Comparison of ENCODE assay signal across 7 cellular contexts in the genomic region with DNA sequence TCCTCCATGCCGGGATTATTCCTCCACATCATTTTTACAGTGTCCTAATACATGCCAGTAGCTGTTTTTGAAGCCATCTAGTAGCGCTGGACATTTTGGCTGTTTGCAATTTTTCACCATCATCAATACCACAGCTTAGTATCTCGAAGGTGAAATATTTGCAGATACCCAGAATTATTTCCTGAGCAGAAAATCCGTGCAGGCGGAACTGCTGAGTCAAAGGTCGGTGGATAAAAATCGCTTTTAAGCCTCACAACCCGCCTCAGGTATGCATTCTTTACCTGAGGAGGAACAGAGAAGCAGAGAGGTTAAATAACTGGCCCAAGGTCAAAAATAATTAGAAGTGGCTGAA. TPM values are rescaled to one million over a fixed set of nuclear protein-coding genes. Genes with fewer than 3 reads are reported as not detected.
DNase-seq lines count a peak whose midpoint lies in the region; ATAC-seq and TF ChIP-seq lines count a peak whose summit lies in the region.

No MANE protein-coding gene starts in this region.

- no peaks in the 10 kb centered on the region for H3K27me3 ChIP-seq in OCI-LY1 (ENCODE audit: insufficient read depth, low read length)
- H3K27me3 ChIP-seq in ectodermal cell (ENCODE audit: control insufficient read depth, insufficient read depth, low read length, poor library complexity, severe bottlenecking) = no peaks in the 10 kb centered on the region
- H3K27me3 ChIP-seq in neural progenitor cell = no peaks in the 10 kb centered on the region

- peaks cover 24% of the 10 kb centered on the region for H3K4me1 ChIP-seq in OCI-LY1 (ENCODE audit: insufficient read depth, low read length, severe bottlenecking)
- peaks cover 14% of the 10 kb centered on the region for H3K4me1 ChIP-seq in ectodermal cell (ENCODE audit: control insufficient read depth, insufficient read depth, low read length)
- peaks cover 13% of the 10 kb centered on the region for H3K4me1 ChIP-seq in neural progenitor cell

- H3K27ac ChIP-seq in OCI-LY1 (ENCODE audit: low read depth, low read length, poor library complexity, severe bottlenecking) (peak overlapping the region; percentile 69), ectodermal cell (ENCODE audit: insufficient read depth, low read depth, low read length, poor library complexity, severe bottlenecking) (peak overlapping the region; percentile 92), neural progenitor cell (no peak overlapping the region)

- peak overlapping the region; percentile 82 for H3K9ac ChIP-seq in OCI-LY1 (ENCODE audit: low read length)
- peak overlapping the region; percentile 22 for H3K9ac ChIP-seq in neural progenitor cell

- H3K9me3 ChIP-seq in OCI-LY1 (ENCODE audit: low read length) (no peaks in the 10 kb centered on the region), ectodermal cell (ENCODE audit: control insufficient read depth, low read length) (no peaks in the 10 kb centered on the region), neural progenitor cell (ENCODE audit: low read depth) (no peaks in the 10 kb centered on the region)

- peak overlapping the region; percentile 99 for H3K4me2 ChIP-seq in OCI-LY1 (ENCODE audit: low read length)
- H3K4me2 ChIP-seq in neural progenitor cell = peak overlapping the region; percentile 90

- H3K36me3 ChIP-seq in OCI-LY1 (ENCODE audit: insufficient read depth, low read length) = peaks cover 24% of the 10 kb centered on the region
- peaks cover 4% of the 10 kb centered on the region for H3K36me3 ChIP-seq in ectodermal cell (ENCODE audit: control insufficient read depth, insufficient read depth, low read length)
- H3K36me3 ChIP-seq in neural progenitor cell = no peaks in the 10 kb centered on the region

- H3K9me3 Mint-ChIP-seq in neural progenitor cell = no peaks in the 10 kb centered on the region

- H3K27me3 Mint-ChIP-seq in neural progenitor cell (ENCODE audit: insufficient read depth, low read depth) = no peaks in the 10 kb centered on the region

- peak overlapping the region; percentile 93 for H3K27ac Mint-ChIP-seq in neural progenitor cell

- H3F3A ChIP-seq in OCI-LY1 (ENCODE audit: insufficient read depth, low read length) (no peaks in the 10 kb centered on the region), neural progenitor cell (ENCODE audit: low read depth) (peaks cover 4% of the 10 kb centered on the region)

- peaks cover 26% of the 10 kb centered on the region for H3K4me1 Mint-ChIP-seq in neural progenitor cell

- peak overlapping the region; percentile 98 for H2AFZ ChIP-seq in OCI-LY1 (ENCODE audit: low read length)
- H2AFZ ChIP-seq in neural progenitor cell (replicated peaks) = peak overlapping the region; percentile 91

- no peak for TF ChIP-seq CTCF in OCI-LY1 (IDR thresholded peaks at IDR 0.05; ENCODE audit: low read length)
- no peak for TF ChIP-seq CTCF in neural progenitor cell (IDR thresholded peaks at IDR 0.05)

- no peaks in the 10 kb centered on the region for H3K9me2 ChIP-seq in OCI-LY1 (ENCODE audit: low read depth, low read length)

- 29 to 32% methylated on average over 8 of the region's 8 CpGs for WGBS in ectodermal cell, 2 experiments

- DNase-seq in neural progenitor cell (ENCODE audit: low spot score) = no peak
- DNase-seq in kidney tubule cell (ENCODE audit: low spot score) = no peak

- peak; percentile 2 for ATAC-seq in GM18909 (IDR thresholded peaks at IDR 0.05; ENCODE audit: poor library complexity, unreplicated experiment)
- no peak for ATAC-seq in HG03342 (IDR thresholded peaks at IDR 0.05; ENCODE audit: unreplicated experiment)
- ATAC-seq in HG03108 (IDR thresholded peaks at IDR 0.05; ENCODE audit: unreplicated experiment) = no peak

- H3K79me2 ChIP-seq in OCI-LY1 (ENCODE audit: insufficient read depth, low read length) (peaks cover 43% of the 10 kb centered on the region), neural progenitor cell (ENCODE audit: low read depth) (peaks cover 40% of the 10 kb centered on the region)

- H4K20me1 ChIP-seq in OCI-LY1 (ENCODE audit: insufficient read depth, low read length) = no peaks in the 10 kb centered on the region
- peaks cover 39% of the 10 kb centered on the region for H4K20me1 ChIP-seq in neural progenitor cell (ENCODE audit: low read depth)

- H3K4me3 Mint-ChIP-seq in neural progenitor cell = peak overlapping the region; percentile 94

- H3K4me3 ChIP-seq in OCI-LY1 (ENCODE audit: low read depth, low read length, poor library complexity, severe bottlenecking) = peak overlapping the region; percentile 82
- peak overlapping the region; percentile 90 for H3K4me3 ChIP-seq in ectodermal cell (ENCODE audit: insufficient read depth, low read depth, low read length)
- H3K4me3 ChIP-seq in neural progenitor cell = peak overlapping the region; percentile 94

- peaks cover 15% of the 10 kb centered on the region for H3K36me3 Mint-ChIP-seq in neural progenitor cell

RNA-seq across cellular contexts. Expression of a gene that starts 0.6 kb away (rescaled TPM):
- 81.0 TPM for polyA plus RNA-seq in ectodermal cell (2013, experiment 1 of 4)
- 80.6 TPM for polyA plus RNA-seq in ectodermal cell (2013, experiment 2 of 4)
- polyA plus RNA-seq in ectodermal cell (2013, experiment 3 of 4) = 56.2 TPM
- polyA plus RNA-seq in ectodermal cell (2013, experiment 4 of 4) = 68.0 TPM
- 55.7 and 57.1 TPM in 2 replicates for total RNA-seq in neural progenitor cell (ENCODE audit: low replicate concordance)
